ENCODE assay signal across 29 cellular contexts in the genomic region with DNA sequence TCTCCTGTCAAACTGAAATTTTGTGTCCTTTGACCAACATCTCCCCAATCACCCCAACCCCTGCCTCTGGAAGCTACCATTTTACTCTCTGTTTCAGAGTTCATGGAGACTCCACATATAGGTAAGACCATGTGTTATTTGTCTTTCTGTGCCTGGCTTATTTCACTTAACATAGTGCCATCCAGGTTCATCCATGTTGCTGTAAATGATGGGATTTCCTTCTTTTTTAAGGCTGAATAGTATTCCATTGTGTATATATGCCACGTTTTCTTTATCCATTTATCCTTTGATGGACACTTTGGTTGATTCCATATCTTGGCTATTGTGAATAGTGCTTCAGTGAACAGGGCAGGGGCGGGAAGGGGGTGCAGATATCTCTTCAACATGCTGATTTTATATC.
"Had no signal": no experiment of that assay in that cellular context is flagged by ENCODE, and none has a peak within 500 bp of the region (broad histone marks: within the 10 kb centered on the region; RNA-seq: fewer than 3 reads in every experiment).

No MANE protein-coding gene starts in this region.

- H3K36me3 ChIP-seq: colonic mucosa, esophagus muscularis mucosa, esophagus squamous epithelium, gastrocnemius medialis, gastroesophageal sphincter, heart left ventricle, heart right ventricle had no signal

- H3K9me3 ChIP-seq: colonic mucosa, esophagus muscularis mucosa, esophagus squamous epithelium, gastrocnemius medialis, gastroesophageal sphincter, heart left ventricle, heart right ventricle had no signal

- H3K79me2 ChIP-seq: hepatocyte had no signal

- H3K27ac ChIP-seq: colonic mucosa, coronary artery, dorsolateral prefrontal cortex, epithelial cell of prostate, esophagus muscularis mucosa, esophagus squamous epithelium, foreskin keratinocyte, gastrocnemius medialis, gastroesophageal sphincter, heart left ventricle, heart right ventricle, hepatocyte had no signal

- H3K4me3 ChIP-seq: colonic mucosa, coronary artery, dorsolateral prefrontal cortex, esophagus muscularis mucosa, esophagus squamous epithelium, gastrocnemius medialis, gastroesophageal sphincter, heart left ventricle, heart right ventricle, hepatocyte had no signal

- H3K27me3 ChIP-seq: colonic mucosa, dorsolateral prefrontal cortex, gastrocnemius medialis, hepatocyte had no signal

- H2AFZ ChIP-seq: hepatocyte had no signal

- DNase-seq: colonic mucosa; cortex of kidney; dermis blood vessel endothelial cell; dorsolateral prefrontal cortex; effector CD4-positive, alpha-beta T cell; effector CD8-positive, alpha-beta T cell; effector memory CD4-positive, alpha-beta T cell; effector memory CD8-positive, alpha-beta T cell; endodermal cell; erythroblast; esophagus squamous epithelium; foreskin fibroblast; foreskin keratinocyte; foreskin melanocyte; gastrocnemius medialis; glutamatergic neuron; head of caudate nucleus; heart left ventricle; heart right ventricle had no signal

- H3K4me1 ChIP-seq: colonic mucosa, esophagus muscularis mucosa, foreskin keratinocyte, gastroesophageal sphincter, heart right ventricle had no signal

- FAIRE-seq: colon, endometrium, endothelial cell of umbilical vein, frontal cortex had no signal

- H3K4me2 ChIP-seq: hepatocyte had no signal

- ATAC-seq: effector memory CD8-positive, alpha-beta T cell; esophagus mucosa; foreskin keratinocyte; gastrocnemius medialis; gastroesophageal sphincter; heart left ventricle; heart right ventricle had no signal
